ENCODE assay signal across 18 cellular contexts in genomic region chr6:134452901-134453300, GRCh38.
"Had no signal": no experiment of that assay in that cellular context is flagged by ENCODE, and none has a peak within 500 bp of the region (broad histone marks: within the 10 kb centered on the region; RNA-seq: fewer than 3 reads in every experiment).

No MANE protein-coding gene starts in this region.

- H3K27me3 Mint-ChIP-seq: dendritic cell treated with granulocyte-macrophage colony-stimulating factor and Interleukin-4, amounts not matched to agents 40 ng/mL and 50 ng/mL, for 4 days; naive thymus-derived CD8-positive, alpha-beta T cell; stimulated activated naive B cell treated with anti-CD40 and anti-IgM and Interleukin-4, amounts not matched to agents 10 μg/mL and 1 μg/mL and 100 μg/mL, for 72 hours; stimulated activated naive CD8-positive, alpha-beta T cell treated with anti-CD3 and anti-CD28 coated beads, Interleukin-15, amount 100 ng/mL, for 72 hours had no signal

- ATAC-seq: heart left ventricle; mucosa of descending colon; naive thymus-derived CD8-positive, alpha-beta T cell; psoas muscle; right lobe of liver; stimulated activated naive B cell treated with anti-CD40 and anti-IgM and Interleukin-4, amounts not matched to agents 10 μg/mL and 1 μg/mL and 100 μg/mL, for 72 hours; stimulated activated naive CD8-positive, alpha-beta T cell treated with anti-CD3 and anti-CD28 coated beads, Interleukin-15, amount 100 ng/mL, for 72 hours; upper lobe of right lung had no signal

- H3K4me3 Mint-ChIP-seq: dendritic cell treated with granulocyte-macrophage colony-stimulating factor and Interleukin-4, amounts not matched to agents 40 ng/mL and 50 ng/mL, for 4 days; naive thymus-derived CD8-positive, alpha-beta T cell; stimulated activated naive B cell treated with anti-CD40 and anti-IgM and Interleukin-4, amounts not matched to agents 10 μg/mL and 1 μg/mL and 100 μg/mL, for 72 hours; stimulated activated naive CD8-positive, alpha-beta T cell treated with anti-CD3 and anti-CD28 coated beads, Interleukin-15, amount 100 ng/mL, for 72 hours had no signal

- H3K27ac Mint-ChIP-seq: dendritic cell treated with granulocyte-macrophage colony-stimulating factor and Interleukin-4, amounts not matched to agents 40 ng/mL and 50 ng/mL, for 4 days; naive thymus-derived CD8-positive, alpha-beta T cell; stimulated activated naive B cell treated with anti-CD40 and anti-IgM and Interleukin-4, amounts not matched to agents 10 μg/mL and 1 μg/mL and 100 μg/mL, for 72 hours; stimulated activated naive CD8-positive, alpha-beta T cell treated with anti-CD3 and anti-CD28 coated beads, Interleukin-15, amount 100 ng/mL, for 72 hours had no signal

- H3K36me3 Mint-ChIP-seq: naive thymus-derived CD8-positive, alpha-beta T cell; stimulated activated naive B cell treated with anti-CD40 and anti-IgM and Interleukin-4, amounts not matched to agents 10 μg/mL and 1 μg/mL and 100 μg/mL, for 72 hours had no signal

- H3K4me1 ChIP-seq: psoas muscle, testis, tibial nerve, upper lobe of right lung had no signal

- DNase-seq: erythroblast; heart left ventricle; hippocampal formation; kidney glomerular epithelial cell; mucosa of descending colon; naive thymus-derived CD8-positive, alpha-beta T cell; psoas muscle; retina; right lobe of liver; stimulated activated CD4-positive, alpha-beta T cell treated with anti-CD3 and anti-CD28 coated beads, Interleukin-4, amount 100 ng/mL, for 24 hours; stimulated activated naive B cell treated with anti-CD40 and anti-IgM and Interleukin-4, amounts not matched to agents 10 μg/mL and 1 μg/mL and 100 μg/mL, for 72 hours; stimulated activated naive CD8-positive, alpha-beta T cell treated with anti-CD3 and anti-CD28 coated beads, Interleukin-15, amount 100 ng/mL, for 72 hours; testis; upper lobe of right lung had no signal

- H3K27ac ChIP-seq: heart left ventricle, neutrophil, psoas muscle, right lobe of liver, testis, tibial nerve, upper lobe of right lung, vagina had no signal

- H3K9me3 Mint-ChIP-seq: dendritic cell treated with granulocyte-macrophage colony-stimulating factor and Interleukin-4, amounts not matched to agents 40 ng/mL and 50 ng/mL, for 4 days; naive thymus-derived CD8-positive, alpha-beta T cell; stimulated activated naive B cell treated with anti-CD40 and anti-IgM and Interleukin-4, amounts not matched to agents 10 μg/mL and 1 μg/mL and 100 μg/mL, for 72 hours; stimulated activated naive CD8-positive, alpha-beta T cell treated with anti-CD3 and anti-CD28 coated beads, Interleukin-15, amount 100 ng/mL, for 72 hours had no signal

- H3K27me3 ChIP-seq: heart left ventricle, neutrophil, right lobe of liver, testis, tibial nerve, upper lobe of right lung, vagina had no signal
